Comparison of ENCODE assay signal across 1 cellular context in the genomic region with DNA sequence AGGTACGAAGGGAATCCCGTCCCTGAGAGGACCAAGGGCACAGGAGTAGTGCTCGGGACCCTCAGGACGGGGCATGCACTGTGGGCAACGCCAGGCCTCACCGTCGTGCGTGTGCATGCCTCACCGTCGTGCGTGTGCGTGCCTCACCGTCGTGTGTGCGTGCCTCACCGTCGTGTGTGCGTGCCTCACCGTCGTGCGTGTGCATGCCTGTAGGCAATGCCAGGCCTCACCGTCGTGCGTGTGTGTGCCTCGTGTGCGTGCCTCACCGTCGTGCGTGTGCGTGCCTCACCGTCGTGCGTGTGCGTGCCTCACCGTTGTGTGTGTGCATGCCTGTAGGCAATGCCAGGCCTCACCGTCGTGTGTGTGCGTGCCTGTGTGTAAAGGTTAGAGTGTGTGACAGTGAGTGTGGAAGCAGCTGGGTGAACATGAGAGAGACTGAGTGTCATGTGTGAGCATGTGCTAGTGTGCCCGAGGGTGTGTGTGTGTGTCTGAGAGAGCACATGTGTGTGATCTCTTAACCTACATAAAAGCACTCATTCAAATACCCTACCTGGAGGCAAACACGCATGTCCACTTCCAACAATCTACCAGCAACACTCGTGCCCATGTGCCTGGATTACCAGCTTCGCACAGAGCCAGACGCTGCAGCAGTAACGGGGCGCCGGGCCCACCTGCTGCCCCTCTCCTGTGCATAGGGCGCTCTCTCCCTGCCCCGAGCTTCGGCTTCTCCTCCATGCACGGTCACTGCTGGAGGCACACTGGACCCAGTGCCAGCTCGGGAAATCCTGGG.
TF ChIP-seq lines count a peak whose summit lies in the region.

No MANE protein-coding gene starts in this region.

TF ChIP-seq in GM23338, 12 proteins besides CTCF, POLR2A, EP300 and RAD21:
- TF ChIP-seq JUNB (IDR thresholded peaks at IDR 0.05; ENCODE audit: unreplicated experiment) (no peak), ZNF462 (CRISPR knock-in tag; IDR thresholded peaks at IDR 0.05) (no peak), CREB1 (CRISPR knock-in tag; IDR thresholded peaks at IDR 0.05; ENCODE audit: low read depth) (no peak), NANOG (IDR thresholded peaks at IDR 0.05; ENCODE audit: borderline replicate concordance) (no peak), ETS1 (IDR thresholded peaks at IDR 0.05) (no peak), EZH2phosphoT487 (IDR thresholded peaks at IDR 0.05; ENCODE audit: unreplicated experiment) (no peak), STAT1 (IDR thresholded peaks at IDR 0.05; ENCODE audit: unreplicated experiment) (no peak), ZNF331 (CRISPR knock-in tag; IDR thresholded peaks at IDR 0.05; ENCODE audit: low read depth) (no peak), POLR2AphosphoS5 (IDR thresholded peaks at IDR 0.05; ENCODE audit: low read depth) (no peak), EZH2 (IDR thresholded peaks at IDR 0.05; ENCODE audit: low read depth, unreplicated experiment) (no peak), ZNF114 (CRISPR knock-in tag; IDR thresholded peaks at IDR 0.05) (no peak)
- TF ChIP-seq, protein P1, sequence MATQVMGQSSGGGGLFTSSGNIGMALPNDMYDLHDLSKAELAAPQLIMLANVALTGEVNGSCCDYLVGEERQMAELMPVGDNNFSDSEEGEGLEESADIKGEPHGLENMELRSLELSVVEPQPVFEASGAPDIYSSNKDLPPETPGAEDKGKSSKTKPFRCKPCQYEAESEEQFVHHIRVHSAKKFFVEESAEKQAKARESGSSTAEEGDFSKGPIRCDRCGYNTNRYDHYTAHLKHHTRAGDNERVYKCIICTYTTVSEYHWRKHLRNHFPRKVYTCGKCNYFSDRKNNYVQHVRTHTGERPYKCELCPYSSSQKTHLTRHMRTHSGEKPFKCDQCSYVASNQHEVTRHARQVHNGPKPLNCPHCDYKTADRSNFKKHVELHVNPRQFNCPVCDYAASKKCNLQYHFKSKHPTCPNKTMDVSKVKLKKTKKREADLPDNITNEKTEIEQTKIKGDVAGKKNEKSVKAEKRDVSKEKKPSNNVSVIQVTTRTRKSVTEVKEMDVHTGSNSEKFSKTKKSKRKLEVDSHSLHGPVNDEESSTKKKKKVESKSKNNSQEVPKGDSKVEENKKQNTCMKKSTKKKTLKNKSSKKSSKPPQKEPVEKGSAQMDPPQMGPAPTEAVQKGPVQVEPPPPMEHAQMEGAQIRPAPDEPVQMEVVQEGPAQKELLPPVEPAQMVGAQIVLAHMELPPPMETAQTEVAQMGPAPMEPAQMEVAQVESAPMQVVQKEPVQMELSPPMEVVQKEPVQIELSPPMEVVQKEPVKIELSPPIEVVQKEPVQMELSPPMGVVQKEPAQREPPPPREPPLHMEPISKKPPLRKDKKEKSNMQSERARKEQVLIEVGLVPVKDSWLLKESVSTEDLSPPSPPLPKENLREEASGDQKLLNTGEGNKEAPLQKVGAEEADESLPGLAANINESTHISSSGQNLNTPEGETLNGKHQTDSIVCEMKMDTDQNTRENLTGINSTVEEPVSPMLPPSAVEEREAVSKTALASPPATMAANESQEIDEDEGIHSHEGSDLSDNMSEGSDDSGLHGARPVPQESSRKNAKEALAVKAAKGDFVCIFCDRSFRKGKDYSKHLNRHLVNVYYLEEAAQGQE (IDR thresholded peaks at IDR 0.05; ENCODE audit: unreplicated experiment), result no peak
